Comparison of ENCODE assay signal across 1 cellular context in the genomic region with DNA sequence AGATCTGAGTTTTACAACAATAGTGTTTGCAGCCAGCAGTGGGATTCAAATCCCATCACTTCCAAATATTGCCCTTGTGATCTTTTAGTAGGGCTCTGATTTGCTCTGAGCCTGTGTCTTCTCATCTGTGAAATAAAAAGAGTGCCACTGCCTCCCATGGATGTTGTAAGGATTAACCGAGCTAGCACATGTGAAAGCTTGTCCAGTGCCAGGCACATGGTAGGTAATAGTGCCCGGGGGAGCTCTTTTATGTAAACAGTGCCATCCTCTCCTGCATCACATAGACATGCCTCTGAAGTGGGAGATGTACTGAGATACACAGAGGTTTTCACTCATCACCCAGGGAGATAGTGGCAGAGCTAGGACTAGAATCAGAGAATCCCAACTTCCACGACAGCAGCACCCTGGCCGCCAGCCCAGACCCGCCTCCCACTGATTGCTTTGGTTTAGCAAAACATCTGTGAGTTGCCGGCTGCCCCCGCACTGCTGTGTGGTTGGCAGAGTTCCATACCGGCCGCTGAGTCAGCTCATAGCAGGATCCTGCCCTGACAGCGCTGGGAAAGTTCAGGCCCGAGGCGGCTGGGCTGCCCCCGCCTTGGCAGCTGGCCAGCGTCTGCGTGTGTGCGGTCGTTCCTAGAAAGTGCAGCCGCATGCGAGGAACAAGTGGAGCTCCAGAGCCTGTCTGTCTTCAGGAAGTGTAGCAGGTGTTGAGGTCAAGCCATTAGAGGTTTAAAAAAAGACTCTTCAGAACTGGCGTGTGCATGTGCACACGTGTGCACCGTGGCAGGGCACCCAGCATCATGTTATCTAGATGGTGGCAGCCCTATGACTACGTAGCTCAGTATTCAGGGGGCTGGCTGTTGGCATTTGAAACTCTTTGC.
TF ChIP-seq lines count a peak whose summit lies in the region.

No MANE protein-coding gene starts in this region.

TF ChIP-seq in SK-N-SH treated with all-trans-retinoic acid at 6 μM for 48 hours, 23 proteins besides CTCF, POLR2A, EP300 and RAD21 (continued from another document):
- TF ChIP-seq SNAI2 (CRISPR knock-in tag; IDR thresholded peaks at IDR 0.05), result peak; percentile 96; the same call in 1 of the 2 replicates
- no peak for TF ChIP-seq ZNF8 (CRISPR knock-in tag; IDR thresholded peaks at IDR 0.05)
- no peak for TF ChIP-seq ZNF70 (CRISPR knock-in tag; IDR thresholded peaks at IDR 0.05)
- TF ChIP-seq GLIS3 (CRISPR knock-in tag; IDR thresholded peaks at IDR 0.05), result no peak
- TF ChIP-seq ZFP30 (CRISPR knock-in tag; IDR thresholded peaks at IDR 0.05), result no peak
- TF ChIP-seq TOX (CRISPR knock-in tag; IDR thresholded peaks at IDR 0.05; ENCODE audit: borderline replicate concordance), result no peak
- TF ChIP-seq BACH2 (CRISPR knock-in tag; IDR thresholded peaks at IDR 0.05; ENCODE audit: borderline replicate concordance), result no peak; the same call in 1 of the 2 replicates
- TF ChIP-seq, protein P1, sequence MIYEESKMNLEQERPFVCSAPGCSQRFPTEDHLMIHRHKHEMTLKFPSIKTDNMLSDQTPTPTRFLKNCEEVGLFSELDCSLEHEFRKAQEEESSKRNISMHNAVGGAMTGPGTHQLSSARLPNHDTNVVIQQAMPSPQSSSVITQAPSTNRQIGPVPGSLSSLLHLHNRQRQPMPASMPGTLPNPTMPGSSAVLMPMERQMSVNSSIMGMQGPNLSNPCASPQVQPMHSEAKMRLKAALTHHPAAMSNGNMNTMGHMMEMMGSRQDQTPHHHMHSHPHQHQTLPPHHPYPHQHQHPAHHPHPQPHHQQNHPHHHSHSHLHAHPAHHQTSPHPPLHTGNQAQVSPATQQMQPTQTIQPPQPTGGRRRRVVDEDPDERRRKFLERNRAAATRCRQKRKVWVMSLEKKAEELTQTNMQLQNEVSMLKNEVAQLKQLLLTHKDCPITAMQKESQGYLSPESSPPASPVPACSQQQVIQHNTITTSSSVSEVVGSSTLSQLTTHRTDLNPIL (CRISPR knock-in tag; IDR thresholded peaks at IDR 0.05; ENCODE audit: low read depth), result no peak
- TF ChIP-seq CSDC2 (CRISPR knock-in tag; IDR thresholded peaks at IDR 0.05), result no peak
- TF ChIP-seq, protein P2, sequence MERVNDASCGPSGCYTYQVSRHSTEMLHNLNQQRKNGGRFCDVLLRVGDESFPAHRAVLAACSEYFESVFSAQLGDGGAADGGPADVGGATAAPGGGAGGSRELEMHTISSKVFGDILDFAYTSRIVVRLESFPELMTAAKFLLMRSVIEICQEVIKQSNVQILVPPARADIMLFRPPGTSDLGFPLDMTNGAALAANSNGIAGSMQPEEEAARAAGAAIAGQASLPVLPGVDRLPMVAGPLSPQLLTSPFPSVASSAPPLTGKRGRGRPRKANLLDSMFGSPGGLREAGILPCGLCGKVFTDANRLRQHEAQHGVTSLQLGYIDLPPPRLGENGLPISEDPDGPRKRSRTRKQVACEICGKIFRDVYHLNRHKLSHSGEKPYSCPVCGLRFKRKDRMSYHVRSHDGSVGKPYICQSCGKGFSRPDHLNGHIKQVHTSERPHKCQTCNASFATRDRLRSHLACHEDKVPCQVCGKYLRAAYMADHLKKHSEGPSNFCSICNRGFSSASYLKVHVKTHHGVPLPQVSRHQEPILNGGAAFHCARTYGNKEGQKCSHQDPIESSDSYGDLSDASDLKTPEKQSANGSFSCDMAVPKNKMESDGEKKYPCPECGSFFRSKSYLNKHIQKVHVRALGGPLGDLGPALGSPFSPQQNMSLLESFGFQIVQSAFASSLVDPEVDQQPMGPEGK (CRISPR knock-in tag; IDR thresholded peaks at IDR 0.05; ENCODE audit: borderline replicate concordance), result peak; percentile 90; the same call in 1 of the 2 replicates
- TF ChIP-seq OSR1 (CRISPR knock-in tag; IDR thresholded peaks at IDR 0.05), result no peak
